Comparison of ENCODE assay signal across 10 cellular contexts in genomic region chr6:6586671-6587526, GRCh38. TPM values are rescaled to one million over a fixed set of nuclear protein-coding genes. Genes with fewer than 3 reads are reported as not detected.
DNase-seq lines count a peak whose midpoint lies in the region; ATAC-seq and TF ChIP-seq lines count a peak whose summit lies in the region.
"Had no signal": no experiment of that assay in that cellular context is flagged by ENCODE, and none has a peak within 500 bp of the region (broad histone marks: within the 10 kb centered on the region; RNA-seq: fewer than 3 reads in every experiment).

No MANE protein-coding gene starts in this region.

- H3K9me2 ChIP-seq in SK-N-SH = no peaks in the 10 kb centered on the region

- peak overlapping the region; percentile 80 to 97 (median 94) for H3K27ac Mint-ChIP-seq in naive thymus-derived CD4-positive, alpha-beta T cell

- peaks cover 0 to 5% (median 0%) of the 10 kb centered on the region in 5 donors for H3K27me3 Mint-ChIP-seq in naive thymus-derived CD4-positive, alpha-beta T cell

- CTCF ChIA-PET in naive thymus-derived CD4-positive, alpha-beta T cell (lab: Charles Lee) = interaction anchor here (0.6 to 1.0 kb wide), 2 partner anchors 26 to 551 kb away, joined by 3 to 4 read pairs; no protein-coding TSS in a partner anchor
- CTCF ChIA-PET in SK-N-SH (lab: Yijun Ruan, JAX) = interaction anchor here (1.1 kb wide), 1 partner anchor 11 kb away, joined by 3 read pairs; no protein-coding TSS in a partner anchor

- WGBS in SK-N-SH (ENCODE audit: low lambda C conversion rate) = 11% methylated on average over 10 of the region's 10 CpGs

- peak overlapping the region; percentile 28 to 87 (median 68) for H3K4me3 Mint-ChIP-seq in naive thymus-derived CD4-positive, alpha-beta T cell

- H3K79me2 ChIP-seq in SK-N-SH (ENCODE audit: insufficient read depth) = no peaks in the 10 kb centered on the region

- peak; percentile 46 for ATAC-seq in GM18868 (IDR thresholded peaks at IDR 0.05; ENCODE audit: unreplicated experiment)
- ATAC-seq in GM21717 (IDR thresholded peaks at IDR 0.05; ENCODE audit: unreplicated experiment) = peak; percentile 38
- peak; percentile 44 for ATAC-seq in HG03521 (IDR thresholded peaks at IDR 0.05; ENCODE audit: unreplicated experiment)
- peak; percentile 28 for ATAC-seq in naive thymus-derived CD4-positive, alpha-beta T cell
- ATAC-seq: SK-N-SH treated with all-trans-retinoic acid at 6 μM for 48 hours had no signal

- H3K36me3 Mint-ChIP-seq in naive thymus-derived CD4-positive, alpha-beta T cell = peaks cover 0 to 22% (median 0%) of the 10 kb centered on the region in 5 donors

- H3K27me3 ChIP-seq in naive thymus-derived CD4-positive, alpha-beta T cell (ENCODE audit: control insufficient read depth in 2 of 2, insufficient read depth in 2 of 2, low read length in 2 of 2) = no peaks in the 10 kb centered on the region
- H3K27me3 ChIP-seq in SK-N-SH (ENCODE audit: insufficient read depth) = no peaks in the 10 kb centered on the region
- H3K27me3 ChIP-seq: cardiac muscle cell had no signal

- H3K27ac ChIP-seq in naive thymus-derived CD4-positive, alpha-beta T cell (ENCODE audit: low read depth, low read length) = peak overlapping the region; percentile 61
- no peak overlapping the region for H3K27ac ChIP-seq in SK-N-SH (ENCODE audit: low read depth in 2 of 2, low read length in 1 of 2)
- H3K27ac ChIP-seq: cardiac muscle cell had no signal

- peak in 3 of 9 donors; percentile 24 to 32 (median 31) for DNase-seq in naive thymus-derived CD4-positive, alpha-beta T cell
- DNase-seq in epidermal melanocyte (ENCODE audit: insufficient read length, low spot score) (no peak), SK-N-SH (no peak)
- no peak for DNase-seq in activated CD4-positive, CD25-positive, alpha-beta regulatory T cell (lab: John Stamatoyannopoulos, UW)

- no peaks in the 10 kb centered on the region for H3F3A ChIP-seq in SK-N-SH (replicated peaks; ENCODE audit: insufficient read depth)

- TF ChIP-seq CTCF in SK-N-SH (IDR thresholded peaks at IDR 0.05) = no peak

- TF ChIP-seq EP300 in SK-N-SH (IDR thresholded peaks at IDR 0.05; ENCODE audit: borderline replicate concordance in 1 of 2, low read depth in 1 of 2, low read length in 1 of 2) = no peak

- peaks cover 4 to 39% of the 10 kb centered on the region in 2 donors for H3K4me1 ChIP-seq in naive thymus-derived CD4-positive, alpha-beta T cell (ENCODE audit: control insufficient read depth in 2 of 2, insufficient read depth in 2 of 2, low read length in 2 of 2)
- no peaks in the 10 kb centered on the region for H3K4me1 ChIP-seq in SK-N-SH (ENCODE audit: control insufficient read depth in 1 of 2, insufficient read depth in 2 of 2, low read depth in 1 of 2, low read length in 1 of 2)

- POLR2A ChIA-PET in naive thymus-derived CD4-positive, alpha-beta T cell (lab: Charles Lee) = interaction anchor here (0.7 to 4.8 kb wide), 5 partner anchors 9 to 1108 kb away, joined by 3 to 35 read pairs (median 4); no protein-coding TSS in a partner anchor
- POLR2A ChIA-PET in SK-N-SH (lab: Yijun Ruan, JAX) = no interaction called here

- no peak overlapping the region for H3K4me3 ChIP-seq in naive thymus-derived CD4-positive, alpha-beta T cell (ENCODE audit: low read length)
- no peak overlapping the region for H3K4me3 ChIP-seq in SK-N-SH (ENCODE audit: low read depth in 2 of 2, low read length in 1 of 2)
- H3K4me3 ChIP-seq: cardiac muscle cell had no signal

- H3K4me2 ChIP-seq in SK-N-SH = no peak overlapping the region

- peaks cover 41 to 79% (median 76%) of the 10 kb centered on the region in 7 donors for H3K4me1 Mint-ChIP-seq in naive thymus-derived CD4-positive, alpha-beta T cell

- no peak overlapping the region for H3K9ac ChIP-seq in SK-N-SH

- intact Hi-C loops in naive thymus-derived CD4-positive, alpha-beta T cell (cut with micrococcal nuclease) = loop anchor here in 1 of 2 donors (5.0 kb wide), 1 partner anchor 550 kb away; no protein-coding TSS in a partner anchor

- H4K20me1 ChIP-seq in SK-N-SH (ENCODE audit: insufficient read depth) = no peaks in the 10 kb centered on the region

- peaks cover 0 to 13% (median 0%) of the 10 kb centered on the region in 11 donors for H3K9me3 Mint-ChIP-seq in naive thymus-derived CD4-positive, alpha-beta T cell

- H2AFZ ChIP-seq in SK-N-SH (ENCODE audit: low read depth) = no peak overlapping the region

- TF ChIP-seq RAD21 in SK-N-SH (IDR thresholded peaks at IDR 0.05; ENCODE audit: low read length) = no peak

- H3K36me3 ChIP-seq in naive thymus-derived CD4-positive, alpha-beta T cell (ENCODE audit: control insufficient read depth in 2 of 3, insufficient read depth in 3 of 3, low read length in 3 of 3) = no peaks in the 10 kb centered on the region
- no peaks in the 10 kb centered on the region for H3K36me3 ChIP-seq in SK-N-SH (replicated peaks in 1 of 2; ENCODE audit: control insufficient read depth in 1 of 2, insufficient read depth in 2 of 2, low read length in 1 of 2)
- H3K36me3 ChIP-seq: cardiac muscle cell had no signal

- H3K9me3 ChIP-seq in naive thymus-derived CD4-positive, alpha-beta T cell (ENCODE audit: control insufficient read depth in 2 of 3, low read length in 3 of 3) = no peaks in the 10 kb centered on the region
- no peaks in the 10 kb centered on the region for H3K9me3 ChIP-seq in SK-N-SH

TF ChIP-seq in SK-N-SH, 30 proteins besides CTCF, POLR2A, EP300 and RAD21:
- TF ChIP-seq GATA2 (CRISPR knock-in tag; IDR thresholded peaks at IDR 0.05) = no peak
- TF ChIP-seq PBX3 (IDR thresholded peaks at IDR 0.05) = no peak
- no peak for TF ChIP-seq RCOR1 (IDR thresholded peaks at IDR 0.05; ENCODE audit: low read length)
- no peak for TF ChIP-seq GABPA (IDR thresholded peaks at IDR 0.05; ENCODE audit: low read depth)
- no peak for TF ChIP-seq NFIC (IDR thresholded peaks at IDR 0.05; ENCODE audit: borderline replicate concordance)
- TF ChIP-seq, protein P1, sequence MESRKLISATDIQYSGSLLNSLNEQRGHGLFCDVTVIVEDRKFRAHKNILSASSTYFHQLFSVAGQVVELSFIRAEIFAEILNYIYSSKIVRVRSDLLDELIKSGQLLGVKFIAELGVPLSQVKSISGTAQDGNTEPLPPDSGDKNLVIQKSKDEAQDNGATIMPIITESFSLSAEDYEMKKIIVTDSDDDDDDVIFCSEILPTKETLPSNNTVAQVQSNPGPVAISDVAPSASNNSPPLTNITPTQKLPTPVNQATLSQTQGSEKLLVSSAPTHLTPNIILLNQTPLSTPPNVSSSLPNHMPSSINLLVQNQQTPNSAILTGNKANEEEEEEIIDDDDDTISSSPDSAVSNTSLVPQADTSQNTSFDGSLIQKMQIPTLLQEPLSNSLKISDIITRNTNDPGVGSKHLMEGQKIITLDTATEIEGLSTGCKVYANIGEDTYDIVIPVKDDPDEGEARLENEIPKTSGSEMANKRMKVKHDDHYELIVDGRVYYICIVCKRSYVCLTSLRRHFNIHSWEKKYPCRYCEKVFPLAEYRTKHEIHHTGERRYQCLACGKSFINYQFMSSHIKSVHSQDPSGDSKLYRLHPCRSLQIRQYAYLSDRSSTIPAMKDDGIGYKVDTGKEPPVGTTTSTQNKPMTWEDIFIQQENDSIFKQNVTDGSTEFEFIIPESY (IDR thresholded peaks at IDR 0.05; ENCODE audit: borderline replicate concordance, low read depth) = no peak
- TF ChIP-seq TAF1 (IDR thresholded peaks at IDR 0.05; ENCODE audit: borderline replicate concordance, low read depth, low read length) = no peak
- no peak for TF ChIP-seq SMC3 (IDR thresholded peaks at IDR 0.05; ENCODE audit: low read depth, low read length)
- no peak for TF ChIP-seq IRF3 (IDR thresholded peaks at IDR 0.05; ENCODE audit: low read depth, low read length)

RNA-seq across cellular contexts. Expression of gene LY86, which starts 1.6 kb away (rescaled TPM):
- total RNA-seq in naive thymus-derived CD4-positive, alpha-beta T cell = 10 to 100 TPM in 2 of 5 experiments, 1 to 10 TPM in 3; 1.5 to 19.6 (median 4.5) TPM
- 1 to 10 TPM; 5.4 to 9.7 TPM for polyA plus RNA-seq in naive thymus-derived CD4-positive, alpha-beta T cell
- polyA plus RNA-seq in SK-N-SH (2012; rRNA removed) = not detected in 2 replicates
- not detected in 2 replicates for polyA plus RNA-seq in SK-N-SH (2012; cell fraction: cytosol; rRNA removed)
- polyA plus RNA-seq in SK-N-SH (2012; cell fraction: nucleus; rRNA removed) = not detected in 2 replicates
- total RNA-seq: cardiac muscle cell had no signal
- polyA plus RNA-seq: cardiac muscle cell, keratinocyte had no signal
